21 cellular contexts compared by ENCODE assay signal in genomic region chr3:65851827-65852226, GRCh38.
DNase-seq lines count a peak whose midpoint lies in the region; ATAC-seq and TF ChIP-seq lines count a peak whose summit lies in the region.
"Had no signal": no experiment of that assay in that cellular context is flagged by ENCODE, and none has a peak within 500 bp of the region (broad histone marks: within the 10 kb centered on the region; RNA-seq: fewer than 3 reads in every experiment).

No MANE protein-coding gene starts in this region.

- intact Hi-C loops in left colon (cut with DNase I, micrococcal nuclease): no loop called here

- no peaks in the 10 kb centered on the region for H3K36me3 ChIP-seq in RWPE2 (ENCODE audit: low read depth)
- H3K36me3 ChIP-seq: left ventricle myocardium inferior, MG63, right lobe of liver, upper lobe of left lung had no signal

- DNase-seq in EH (ENCODE audit: low read depth) (peak; percentile 86), RWPE2 (ENCODE audit: low spot score) (no peak), dedifferentiated amniotic fluid mesenchymal stem cell (ENCODE audit: extremely low spot score) (peak; percentile 82), left colon (no peak), NCI-H2107 (lab: John Stamatoyannopoulos, UW) (no peak), GOT3 (lab: John Stamatoyannopoulos, UW) (no peak)
- no peak for DNase-seq in stimulated activated naive CD8-positive, alpha-beta T cell treated with anti-CD3 and anti-CD28 coated beads, Interleukin-15, Interleukin-2, amounts not matched to agents 100 U/mL and 50 U/mL, for 24 hours
- DNase-seq: activated naive CD4-positive, alpha-beta T cell treated with Interleukin-2 at 50 U/mL for 16 hours; activated T-cell treated with anti-CD3 and anti-CD28 coated beads, Interleukin-2, amount 50 U/mL, for 1 hour; CD4-positive, alpha-beta T cell; effector memory CD4-positive, alpha-beta T cell; left ventricle myocardium inferior; MG63; NCI-H146; right lobe of liver; RPMI8226; stimulated activated CD4-positive, alpha-beta T cell treated with anti-CD3 and anti-CD28 coated beads, Interleukin-2, amount 100 ng/mL, for 24 hours; stimulated activated naive CD8-positive, alpha-beta T cell treated with anti-CD3 and anti-CD28 coated beads, Interleukin-15, amount 100 ng/mL, for 72 hours; T-cell; upper lobe of left lung had no signal

- no peaks in the 10 kb centered on the region for H3K27me3 ChIP-seq in RWPE2 (ENCODE audit: insufficient read depth, poor library complexity, severe bottlenecking)
- H3K27me3 ChIP-seq: MG63, right lobe of liver, upper lobe of left lung had no signal

- ATAC-seq in RWPE2 (ENCODE audit: low read depth): peak; percentile 49; the same call in 2 of the 3 replicates
- ATAC-seq in left colon: peak; percentile 44
- ATAC-seq in stimulated activated naive CD8-positive, alpha-beta T cell treated with anti-CD3 and anti-CD28 coated beads, Interleukin-15, Interleukin-2, amounts not matched to agents 100 U/mL and 50 U/mL, for 24 hours: no peak
- no peak for ATAC-seq in GM18502 (IDR thresholded peaks at IDR 0.05; ENCODE audit: poor library complexity, unreplicated experiment)
- ATAC-seq: right lobe of liver; stimulated activated naive CD8-positive, alpha-beta T cell treated with anti-CD3 and anti-CD28 coated beads, Interleukin-15, amount 100 ng/mL, for 72 hours; T-cell had no signal

- H3K4me1 ChIP-seq in RWPE2 (ENCODE audit: insufficient read depth, poor library complexity, severe bottlenecking): peaks cover 4% of the 10 kb centered on the region

- TF ChIP-seq CTCF in RWPE2 (IDR thresholded peaks at IDR 0.05; ENCODE audit: poor library complexity, severe bottlenecking): no peak

- H3K27ac ChIP-seq in RWPE2 (ENCODE audit: poor library complexity, severe bottlenecking): peak overlapping the region; percentile 11
- H3K27ac ChIP-seq: left ventricle myocardium inferior, right lobe of liver, upper lobe of left lung had no signal

- H3K4me3 ChIP-seq in RWPE2 (ENCODE audit: severe bottlenecking): no peak overlapping the region
- H3K4me3 ChIP-seq: left ventricle myocardium inferior, MG63, right lobe of liver, upper lobe of left lung had no signal

- no peaks in the 10 kb centered on the region for H3K9me3 ChIP-seq in RWPE2 (ENCODE audit: severe bottlenecking)
- H3K9me3 ChIP-seq: left ventricle myocardium inferior, MG63, right lobe of liver, upper lobe of left lung had no signal

Comparison
In these comparisons a context has a peak if more than half of its experiments do, and no peak if none do; other contexts are left out.
1. DNase-seq: peak in EH (single experiment) and dedifferentiated amniotic fluid mesenchymal stem cell (single experiment); none in RWPE2 (single experiment), left colon (0 of 2), stimulated activated naive CD8-positive, alpha-beta T cell treated with anti-CD3 and anti-CD28 coated beads, Interleukin-15, Interleukin-2, amounts not matched to agents 100 U/mL and 50 U/mL, for 24 hours (single experiment), NCI-H2107 (single experiment) and GOT3 (single experiment).
2. ATAC-seq: peak in RWPE2 (single experiment) and left colon (single experiment); none in stimulated activated naive CD8-positive, alpha-beta T cell treated with anti-CD3 and anti-CD28 coated beads, Interleukin-15, Interleukin-2, amounts not matched to agents 100 U/mL and 50 U/mL, for 24 hours (single experiment) and GM18502 (single experiment).